Comparison of ENCODE assay signal across 22 cellular contexts in genomic region chr12:108017658-108018057, GRCh38.
"Had no signal": no experiment of that assay in that cellular context is flagged by ENCODE, and none has a peak within 500 bp of the region (broad histone marks: within the 10 kb centered on the region; RNA-seq: fewer than 3 reads in every experiment).

No MANE protein-coding gene starts in this region.

- H3K4me3 ChIP-seq: colonic mucosa, gastrocnemius medialis, left ventricle myocardium inferior, lung, ovary, right atrium auricular region, sigmoid colon, skin epidermis, thoracic aorta, transverse colon had no signal

- H3K27ac Mint-ChIP-seq: naive thymus-derived CD4-positive, alpha-beta T cell; stimulated activated naive B cell treated with anti-CD40 and anti-IgM and Interleukin-4, amounts not matched to agents 10 μg/mL and 1 μg/mL and 100 μg/mL, for 72 hours had no signal

- DNase-seq: colonic mucosa; dermis blood vessel endothelial cell; erythroblast; gastrocnemius medialis; glutamatergic neuron; left ventricle myocardium inferior; mesendoderm; naive thymus-derived CD4-positive, alpha-beta T cell; ovary; sigmoid colon; stimulated activated CD4-positive, alpha-beta T cell treated with anti-CD3 and anti-CD28 coated beads, Interleukin-2, amount 100 ng/mL, for 24 hours; stimulated activated CD4-positive, alpha-beta T cell treated with anti-CD3 and anti-CD28 coated beads, Interleukin-4, amount 100 ng/mL, for 4 hours; stimulated activated naive B cell treated with anti-CD40 and anti-IgM and Interleukin-4, amounts not matched to agents 10 μg/mL and 1 μg/mL and 100 μg/mL, for 72 hours; stimulated activated naive CD8-positive, alpha-beta T cell treated with anti-CD3 and anti-CD28 coated beads, Interleukin-15, amount 100 ng/mL, for 72 hours; transverse colon had no signal

- ATAC-seq: gastrocnemius medialis; naive thymus-derived CD4-positive, alpha-beta T cell; stimulated activated naive B cell treated with anti-CD40 and anti-IgM and Interleukin-4, amounts not matched to agents 10 μg/mL and 1 μg/mL and 100 μg/mL, for 72 hours; stimulated activated naive CD8-positive, alpha-beta T cell treated with anti-CD3 and anti-CD28 coated beads, Interleukin-15, amount 100 ng/mL, for 72 hours had no signal

- H3K4me1 Mint-ChIP-seq: naive thymus-derived CD4-positive, alpha-beta T cell; neural crest cell; stimulated activated naive B cell treated with anti-CD40 and anti-IgM and Interleukin-4, amounts not matched to agents 10 μg/mL and 1 μg/mL and 100 μg/mL, for 72 hours; stimulated activated naive CD8-positive, alpha-beta T cell treated with anti-CD3 and anti-CD28 coated beads, Interleukin-15, amount 100 ng/mL, for 72 hours had no signal

- H3K4me1 ChIP-seq: colonic mucosa, gastrocnemius medialis, left ventricle myocardium inferior, right atrium auricular region, sigmoid colon, transverse colon had no signal

- H3K36me3 ChIP-seq: colonic mucosa, gastrocnemius medialis, left ventricle myocardium inferior, ovary, right atrium auricular region, sigmoid colon, thoracic aorta, transverse colon had no signal

- FAIRE-seq: endothelial cell of umbilical vein, keratinocyte had no signal

- H3K4me3 Mint-ChIP-seq: naive thymus-derived CD4-positive, alpha-beta T cell; neural crest cell; stimulated activated naive B cell treated with anti-CD40 and anti-IgM and Interleukin-4, amounts not matched to agents 10 μg/mL and 1 μg/mL and 100 μg/mL, for 72 hours; stimulated activated naive CD8-positive, alpha-beta T cell treated with anti-CD3 and anti-CD28 coated beads, Interleukin-15, amount 100 ng/mL, for 72 hours had no signal

- H3K27ac ChIP-seq: colonic mucosa, gastrocnemius medialis, left ventricle myocardium inferior, ovary, right atrium auricular region, sigmoid colon, skin epidermis, thoracic aorta, transverse colon had no signal

- H3K36me3 Mint-ChIP-seq: naive thymus-derived CD4-positive, alpha-beta T cell; stimulated activated naive B cell treated with anti-CD40 and anti-IgM and Interleukin-4, amounts not matched to agents 10 μg/mL and 1 μg/mL and 100 μg/mL, for 72 hours had no signal

- H3K9me3 Mint-ChIP-seq: neural crest cell; stimulated activated naive B cell treated with anti-CD40 and anti-IgM and Interleukin-4, amounts not matched to agents 10 μg/mL and 1 μg/mL and 100 μg/mL, for 72 hours; stimulated activated naive CD8-positive, alpha-beta T cell treated with anti-CD3 and anti-CD28 coated beads, Interleukin-15, amount 100 ng/mL, for 72 hours had no signal

- H3K9me3 ChIP-seq: colonic mucosa, gastrocnemius medialis, left ventricle myocardium inferior, right atrium auricular region, sigmoid colon, thoracic aorta, transverse colon had no signal

- H3K27me3 ChIP-seq: colonic mucosa, gastrocnemius medialis, ovary, right atrium auricular region, transverse colon had no signal
